ENCODE assay signal across 8 cellular contexts in genomic region chr20:2507875-2508630, GRCh38. TPM values are rescaled to one million over a fixed set of nuclear protein-coding genes. Genes with fewer than 3 reads are reported as not detected.
DNase-seq lines count a peak whose midpoint lies in the region; ATAC-seq, FAIRE-seq and TF ChIP-seq lines count a peak whose summit lies in the region.

No MANE protein-coding gene starts in this region.

- no peak for DNase-seq in WTC11 (ENCODE audit: low spot score)
- DNase-seq in Right ventricle myocardium superior: no peak
- DNase-seq in psoas muscle: peak; percentile 16 to 59
- no peak for DNase-seq in HTR-8/SVneo (ENCODE audit: insufficient read length, low spot score)
- no peak for DNase-seq in cerebellar nuclear complex (lab: John Stamatoyannopoulos, UW)
- DNase-seq in stimulated activated CD4-positive, alpha-beta T cell treated with anti-CD3 and anti-CD28 coated beads, Interleukin-15, amount 100 ng/mL, for 24 hours: no peak

- TF ChIP-seq CTCF in WTC11 (IDR thresholded peaks at IDR 0.05) (no peak), psoas muscle (IDR thresholded peaks at IDR 0.05) (no peak)

- no peaks in the 10 kb centered on the region for H3K9me3 Mint-ChIP-seq in WTC11

- H3K27me3 Mint-ChIP-seq in WTC11 (ENCODE audit: low read depth): peaks cover 48% of the 10 kb centered on the region

- H3K27ac ChIP-seq in psoas muscle: peak overlapping the region; percentile 96

- no peaks in the 10 kb centered on the region for H3K36me3 ChIP-seq in psoas muscle (ENCODE audit: insufficient read depth in 1 of 2, low read depth in 1 of 2)

- H3K27ac Mint-ChIP-seq in WTC11: no peak overlapping the region

- 6 to 7% (median 6%) methylated on average over 22 of the region's 22 CpGs for WGBS in psoas muscle, 3 donors

- CTCF ChIA-PET in WTC11 (lab: Charles Lee): interaction anchor here (1.0 to 3.9 kb wide), 3 partner anchors 14 to 301 kb away, joined by 6 to 27 read pairs (median 10); no protein-coding TSS in a partner anchor

- FAIRE-seq in HTR-8/SVneo (lab: Jason Lieb, UNC): no peak

- peaks cover 7% of the 10 kb centered on the region for H3K4me1 Mint-ChIP-seq in WTC11

- H3K36me3 Mint-ChIP-seq in WTC11: no peaks in the 10 kb centered on the region

- no peaks in the 10 kb centered on the region for H3K9me3 ChIP-seq in psoas muscle

- H3K4me3 Mint-ChIP-seq in WTC11: peak overlapping the region; percentile 100

- H3K4me1 ChIP-seq in psoas muscle: no peaks in the 10 kb centered on the region

- H3K27me3 ChIP-seq in psoas muscle (ENCODE audit: insufficient read depth in 3 of 3, low read length in 2 of 3): no peaks in the 10 kb centered on the region

- ATAC-seq in HG03066 (IDR thresholded peaks at IDR 0.05; ENCODE audit: low read depth, unreplicated experiment): peak; percentile 31
- ATAC-seq in WTC11: no peak
- peak; percentile 50 for ATAC-seq in Right ventricle myocardium superior (ENCODE audit: poor library complexity)
- ATAC-seq in psoas muscle: peak; percentile 18 to 52 (median 32)

- POLR2A ChIA-PET in WTC11 (lab: Charles Lee): no interaction called here

- intact Hi-C loops in Right ventricle myocardium superior (cut with DNase I): no loop called here
- intact Hi-C loops in psoas muscle (cut with DNase I): loop anchor here in 1 of 2 donors (5.0 kb wide), 1 partner anchor 36 kb away; the partner anchor contains the start of gene SNRPB

- H3K4me3 ChIP-seq in GM08714 (ENCODE audit: low read length) (peak overlapping the region; percentile 72), psoas muscle (peak overlapping the region; percentile 88)

TF ChIP-seq in WTC11, 78 proteins besides CTCF, POLR2A, EP300 and RAD21 (continues in another document):
- TF ChIP-seq NFE2L1 (CRISPR knock-in tag; IDR thresholded peaks at IDR 0.05): no peak
- no peak for TF ChIP-seq EMX1 (CRISPR knock-in tag; IDR thresholded peaks at IDR 0.05)
- TF ChIP-seq NR1H2 (CRISPR knock-in tag; IDR thresholded peaks at IDR 0.05): no peak
- TF ChIP-seq ZBTB21 (CRISPR knock-in tag; IDR thresholded peaks at IDR 0.05; ENCODE audit: borderline replicate concordance): no peak
- no peak for TF ChIP-seq JAZF1 (CRISPR knock-in tag; IDR thresholded peaks at IDR 0.05)
- TF ChIP-seq KAT7 (CRISPR knock-in tag; IDR thresholded peaks at IDR 0.05; ENCODE audit: borderline replicate concordance): no peak
- no peak for TF ChIP-seq ZNF281 (CRISPR knock-in tag; IDR thresholded peaks at IDR 0.05)
- TF ChIP-seq TCF7 (CRISPR knock-in tag; IDR thresholded peaks at IDR 0.05; ENCODE audit: low read depth): no peak
- no peak for TF ChIP-seq AFF4 (CRISPR knock-in tag; IDR thresholded peaks at IDR 0.05; ENCODE audit: borderline replicate concordance)
- no peak for TF ChIP-seq CBFB (CRISPR knock-in tag; IDR thresholded peaks at IDR 0.05; ENCODE audit: low read depth)
- no peak for TF ChIP-seq IRF1 (CRISPR knock-in tag; IDR thresholded peaks at IDR 0.05)
- no peak for TF ChIP-seq NR3C1 (CRISPR knock-in tag; conservative IDR thresholded peaks at IDR 0.05; ENCODE audit: low read depth)
- no peak for TF ChIP-seq ZNF512 (CRISPR knock-in tag; IDR thresholded peaks at IDR 0.05; ENCODE audit: borderline replicate concordance)
- no peak for TF ChIP-seq PRRX2 (CRISPR knock-in tag; IDR thresholded peaks at IDR 0.05)
- no peak for TF ChIP-seq MLX (CRISPR knock-in tag; IDR thresholded peaks at IDR 0.05)
- TF ChIP-seq USF1 (CRISPR knock-in tag; IDR thresholded peaks at IDR 0.05): no peak
- TF ChIP-seq FOXK1 (CRISPR knock-in tag; IDR thresholded peaks at IDR 0.05): no peak

RNA-seq across cellular contexts. Expression of gene ZNF343, which starts 0.7 kb away (rescaled TPM):
- total RNA-seq in WTC11 (2021) (5.0 to 7.6 TPM (median 6.3 TPM) in 3 replicates), Right ventricle myocardium superior (5.5 TPM), psoas muscle (10 to 100 TPM in 2 of 4 donors, 1 to 10 TPM in 2; 7.8 to 15.3 (median 10.9) TPM)
- 10 to 100 TPM in 1 of 3 donors, 1 to 10 TPM in 2; 6.4 to 13.1 (median 9.0) TPM for polyA plus RNA-seq in psoas muscle

RNA-seq across cellular contexts. Expression of gene TMC2, which starts 28.3 kb away (rescaled TPM):
- total RNA-seq in WTC11 (2021) (not detected in 3 replicates), Right ventricle myocardium superior (not detected), psoas muscle (under 1 TPM in 2 of 4 donors, not detected in 2; 0.12 to 0.25 TPM)
- under 1 TPM; 0.03 to 0.12 (median 0.04) TPM for polyA plus RNA-seq in psoas muscle

RNA-seq across cellular contexts. Expression of gene SNRPB, which starts 37.5 kb away (rescaled TPM):
- total RNA-seq in WTC11 (2021) (489 to 539 TPM (median 498 TPM) in 3 replicates), Right ventricle myocardium superior (49.9 TPM), psoas muscle (100 to 1,000 TPM in 1 of 4 donors, 10 to 100 TPM in 3; 41.9 to 114 (median 78.8) TPM)
- 100 to 1,000 TPM; 148 to 355 (median 157) TPM for polyA plus RNA-seq in psoas muscle

Comparison
In these comparisons a context has a peak if more than half of its experiments do, and no peak if none do; other contexts are left out.
1. DNase-seq: peak in psoas muscle (2 of 2); none in WTC11 (single experiment), Right ventricle myocardium superior (single experiment), HTR-8/SVneo (single experiment), cerebellar nuclear complex (0 of 2) and stimulated activated CD4-positive, alpha-beta T cell treated with anti-CD3 and anti-CD28 coated beads, Interleukin-15, amount 100 ng/mL, for 24 hours (single experiment).